25 cellular contexts compared by ENCODE assay signal in the genomic region with DNA sequence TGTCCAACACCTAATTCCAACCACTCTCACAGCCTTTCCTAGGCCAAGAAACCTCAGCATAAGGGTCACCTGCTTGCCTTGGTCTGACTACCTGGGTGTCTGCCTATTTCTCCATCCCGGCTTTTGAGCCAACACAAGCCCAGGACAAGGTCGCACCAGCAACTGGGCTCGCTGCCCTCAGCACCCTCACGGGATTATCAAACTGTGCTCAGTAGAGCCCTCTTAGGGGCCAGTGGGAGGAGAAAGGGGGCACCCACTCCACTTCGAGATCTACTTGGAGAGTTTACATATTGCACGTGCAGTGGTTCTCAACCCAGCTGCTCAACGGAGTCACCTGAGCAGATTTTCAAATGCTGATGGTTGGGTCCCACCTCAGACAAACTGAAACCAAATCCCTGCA. TPM values are rescaled to one million over a fixed set of nuclear protein-coding genes. Genes with fewer than 3 reads are reported as not detected.
DNase-seq lines count a peak whose midpoint lies in the region; ATAC-seq and TF ChIP-seq lines count a peak whose summit lies in the region.
"Had no signal": no experiment of that assay in that cellular context is flagged by ENCODE, and none has a peak within 500 bp of the region (broad histone marks: within the 10 kb centered on the region; RNA-seq: fewer than 3 reads in every experiment).

No MANE protein-coding gene starts in this region.

- no peaks in the 10 kb centered on the region for H3K27me3 Mint-ChIP-seq in activated CD8-positive, alpha-beta T cell treated with anti-CD3 and anti-CD28 coated beads, Interleukin-2, amount 10 ng/mL, durations not matched to agents 7 days and 5 days (ENCODE audit: low read depth)
- no peaks in the 10 kb centered on the region for H3K27me3 Mint-ChIP-seq in activated CD8-positive, alpha-beta T cell treated with anti-CD3 and anti-CD28 coated beads for 36 hours
- H3K27me3 Mint-ChIP-seq: CD4-positive, alpha-beta memory T cell had no signal

- no peak overlapping the region for H3K4me3 ChIP-seq in left ventricle myocardium inferior
- no peak overlapping the region for H3K4me3 ChIP-seq in right atrium auricular region
- no peak overlapping the region for H3K4me3 ChIP-seq in SK-N-MC
- H3K4me3 ChIP-seq in subcutaneous abdominal adipose tissue (ENCODE audit: low read depth in 1 of 5, low read length in 5 of 5), result no peak overlapping the region
- H3K4me3 ChIP-seq: BLaER1, GM23248, K562, MG63 had no signal

- no peak overlapping the region for H3K4me3 Mint-ChIP-seq in activated CD8-positive, alpha-beta T cell treated with anti-CD3 and anti-CD28 coated beads, Interleukin-2, amount 10 ng/mL, durations not matched to agents 7 days and 5 days
- no peak overlapping the region for H3K4me3 Mint-ChIP-seq in activated CD8-positive, alpha-beta T cell treated with anti-CD3 and anti-CD28 coated beads for 36 hours
- H3K4me3 Mint-ChIP-seq: CD4-positive, alpha-beta memory T cell; H9; HFFc6 had no signal

- H3K36me3 ChIP-seq in left ventricle myocardium inferior (peaks cover 17% of the 10 kb centered on the region), right atrium auricular region (peaks cover 7% of the 10 kb centered on the region), SK-N-MC (ENCODE audit: insufficient read depth, low read length) (peaks cover 42% of the 10 kb centered on the region), subcutaneous abdominal adipose tissue (ENCODE audit: control insufficient read depth in 5 of 5, insufficient read depth in 5 of 5, low read length in 5 of 5) (peaks cover 4 to 60% (median 41%) of the 10 kb centered on the region in 5 donors)

- TF ChIP-seq CTCF in activated CD8-positive, alpha-beta T cell treated with anti-CD3 and anti-CD28 coated beads for 36 hours (IDR thresholded peaks at IDR 0.05), result no peak
- no peak for TF ChIP-seq CTCF in left ventricle myocardium inferior (IDR thresholded peaks at IDR 0.05; ENCODE audit: borderline replicate concordance)
- TF ChIP-seq CTCF in right atrium auricular region (IDR thresholded peaks at IDR 0.05), result no peak

- H3K9ac ChIP-seq in SK-N-MC (ENCODE audit: insufficient read length) (no peak overlapping the region), subcutaneous abdominal adipose tissue (ENCODE audit: low read length in 5 of 5) (no peak overlapping the region)
- H3K9ac ChIP-seq: BLaER1, GM23248 had no signal

- no peak overlapping the region for H3K27ac ChIP-seq in left ventricle myocardium inferior (replicated peaks)
- H3K27ac ChIP-seq in right atrium auricular region, result peak overlapping the region in 1 of 2 donors; percentile 45
- peak overlapping the region; percentile 71; the same call in 1 of the 2 replicates for H3K27ac ChIP-seq in SK-N-MC
- H3K27ac ChIP-seq in subcutaneous abdominal adipose tissue (ENCODE audit: low read depth, low read length), result peak overlapping the region; percentile 69
- H3K27ac ChIP-seq: GM23248, HL-60 had no signal

- H3K4me1 ChIP-seq in left ventricle myocardium inferior, result peaks cover 22% of the 10 kb centered on the region
- peaks cover 0 to 39% of the 10 kb centered on the region in 2 donors for H3K4me1 ChIP-seq in right atrium auricular region
- H3K4me1 ChIP-seq in subcutaneous abdominal adipose tissue (ENCODE audit: control insufficient read depth in 5 of 5, insufficient read depth in 5 of 5, low read length in 5 of 5), result peaks cover 0 to 39% (median 31%) of the 10 kb centered on the region in 5 donors

- CTCF ChIA-PET in activated CD8-positive, alpha-beta T cell treated with anti-CD3 and anti-CD28 coated beads, Interleukin-2, amount 10 ng/mL, durations not matched to agents 7 days and 5 days (lab: Charles Lee), result no interaction called here
- CTCF ChIA-PET in activated CD8-positive, alpha-beta T cell treated with anti-CD3 and anti-CD28 coated beads for 36 hours (lab: Charles Lee), result interaction anchor here (1.1 to 2.1 kb wide), 3 partner anchors 21 to 503 kb away, joined by 4 to 6 read pairs (median 4); no protein-coding TSS in a partner anchor

- ATAC-seq in activated CD8-positive, alpha-beta T cell treated with anti-CD3 and anti-CD28 coated beads, Interleukin-2, amount 10 ng/mL, durations not matched to agents 7 days and 5 days, result no peak
- no peak for ATAC-seq in activated CD8-positive, alpha-beta T cell treated with anti-CD3 and anti-CD28 coated beads for 36 hours
- no peak for ATAC-seq in GM21360 (IDR thresholded peaks at IDR 0.05; ENCODE audit: unreplicated experiment)
- ATAC-seq: HepG2, K562, Panc1 had no signal

- H3K36me3 Mint-ChIP-seq in activated CD8-positive, alpha-beta T cell treated with anti-CD3 and anti-CD28 coated beads, Interleukin-2, amount 10 ng/mL, durations not matched to agents 7 days and 5 days (ENCODE audit: low read depth), result peaks cover 77% of the 10 kb centered on the region
- peaks cover 54% of the 10 kb centered on the region for H3K36me3 Mint-ChIP-seq in activated CD8-positive, alpha-beta T cell treated with anti-CD3 and anti-CD28 coated beads for 36 hours (ENCODE audit: low read depth)

- H3K4me1 Mint-ChIP-seq in activated CD8-positive, alpha-beta T cell treated with anti-CD3 and anti-CD28 coated beads, Interleukin-2, amount 10 ng/mL, durations not matched to agents 7 days and 5 days (ENCODE audit: low read depth), result no peaks in the 10 kb centered on the region
- peaks cover 7% of the 10 kb centered on the region for H3K4me1 Mint-ChIP-seq in activated CD8-positive, alpha-beta T cell treated with anti-CD3 and anti-CD28 coated beads for 36 hours (ENCODE audit: low read depth)

- H3K27ac Mint-ChIP-seq in activated CD8-positive, alpha-beta T cell treated with anti-CD3 and anti-CD28 coated beads, Interleukin-2, amount 10 ng/mL, durations not matched to agents 7 days and 5 days, result no peak overlapping the region
- H3K27ac Mint-ChIP-seq in activated CD8-positive, alpha-beta T cell treated with anti-CD3 and anti-CD28 coated beads for 36 hours, result no peak overlapping the region
- H3K27ac Mint-ChIP-seq: H9 had no signal

- peaks cover 15% of the 10 kb centered on the region for H3K9me3 Mint-ChIP-seq in activated CD8-positive, alpha-beta T cell treated with anti-CD3 and anti-CD28 coated beads, Interleukin-2, amount 10 ng/mL, durations not matched to agents 7 days and 5 days (ENCODE audit: insufficient read depth)
- peaks cover 11% of the 10 kb centered on the region for H3K9me3 Mint-ChIP-seq in activated CD8-positive, alpha-beta T cell treated with anti-CD3 and anti-CD28 coated beads for 36 hours

- no peaks in the 10 kb centered on the region for H3K9me3 ChIP-seq in left ventricle myocardium inferior (replicated peaks)
- no peaks in the 10 kb centered on the region for H3K9me3 ChIP-seq in right atrium auricular region
- no peaks in the 10 kb centered on the region for H3K9me3 ChIP-seq in SK-N-MC (ENCODE audit: low read depth, low read length)
- H3K9me3 ChIP-seq in subcutaneous abdominal adipose tissue (ENCODE audit: control insufficient read depth in 5 of 5, low read length in 5 of 5), result no peaks in the 10 kb centered on the region
- H3K9me3 ChIP-seq: BLaER1, MG63 had no signal

- peak; percentile 18 for DNase-seq in activated CD8-positive, alpha-beta T cell treated with anti-CD3 and anti-CD28 coated beads, Interleukin-2, amount 10 ng/mL, durations not matched to agents 7 days and 5 days
- DNase-seq in activated CD8-positive, alpha-beta T cell treated with anti-CD3 and anti-CD28 coated beads for 36 hours, result no peak
- DNase-seq in left ventricle myocardium inferior (peak; percentile 14), right atrium auricular region (ENCODE audit: low spot score) (no peak), SK-N-MC (ENCODE audit: low read depth, low spot score) (no peak)
- DNase-seq: CD4-positive, alpha-beta memory T cell; GM23248; H9; HFFc6; MG63; NCI-H1417; NCI-H1694 treated with DMSO at 0.1 percent for 48 hours; NCI-H2081 treated with DMSO at 0.1 percent for 48 hours; NCI-H2171 treated with DMSO at 0.1 percent for 48 hours; NCI-H524 treated with DMSO at 0.1 percent for 48 hours; NCI-H82 had no signal

- no peaks in the 10 kb centered on the region for H3K27me3 ChIP-seq in left ventricle myocardium inferior (ENCODE audit: low read depth)
- H3K27me3 ChIP-seq in right atrium auricular region, result no peaks in the 10 kb centered on the region
- no peaks in the 10 kb centered on the region for H3K27me3 ChIP-seq in subcutaneous abdominal adipose tissue (ENCODE audit: control insufficient read depth in 5 of 5, insufficient read depth in 4 of 5, low read length in 5 of 5)
- H3K27me3 ChIP-seq: BLaER1, MG63 had no signal

- intact Hi-C loops in activated CD8-positive, alpha-beta T cell treated with anti-CD3 and anti-CD28 coated beads for 36 hours (cut with micrococcal nuclease), result no loop called here
- intact Hi-C loops in left ventricle myocardium inferior (cut with micrococcal nuclease), result no loop called here

- POLR2A ChIA-PET in activated CD8-positive, alpha-beta T cell treated with anti-CD3 and anti-CD28 coated beads, Interleukin-2, amount 10 ng/mL, durations not matched to agents 7 days and 5 days (lab: Charles Lee), result no interaction called here
- POLR2A ChIA-PET in activated CD8-positive, alpha-beta T cell treated with anti-CD3 and anti-CD28 coated beads for 36 hours (lab: Charles Lee), result interaction anchor here (0.7 to 1.4 kb wide), 2 partner anchors 9 to 58 kb away, joined by 3 read pairs; no protein-coding TSS in a partner anchor

RNA-seq across cellular contexts. Expression of gene TSPAN3, which starts 31.1 kb away (rescaled TPM):
- total RNA-seq in activated CD8-positive, alpha-beta T cell treated with anti-CD3 and anti-CD28 coated beads, Interleukin-2, amount 10 ng/mL, durations not matched to agents 7 days and 5 days, result 10 to 100 TPM; 17.4 to 18.4 TPM
- total RNA-seq in activated CD8-positive, alpha-beta T cell treated with anti-CD3 and anti-CD28 coated beads for 36 hours, result 10 to 100 TPM; 25.6 to 27.0 TPM
- total RNA-seq in left ventricle myocardium inferior (98.6 TPM), right atrium auricular region (100 to 1,000 TPM; 191 to 361 TPM)

RNA-seq across cellular contexts. Expression of gene PSTPIP1, which starts 44.9 kb away (rescaled TPM):
- total RNA-seq in activated CD8-positive, alpha-beta T cell treated with anti-CD3 and anti-CD28 coated beads, Interleukin-2, amount 10 ng/mL, durations not matched to agents 7 days and 5 days, result 100 to 1,000 TPM; 208 to 212 TPM
- 100 to 1,000 TPM; 113 to 121 TPM for total RNA-seq in activated CD8-positive, alpha-beta T cell treated with anti-CD3 and anti-CD28 coated beads for 36 hours
- total RNA-seq in left ventricle myocardium inferior (3.5 TPM), right atrium auricular region (1 to 10 TPM; 1.9 to 2.3 TPM)
- total RNA-seq: A673, GM23248, K562, LHCN-M2 had no signal

Comparison
In these comparisons a context has a peak if more than half of its experiments do, and no peak if none do; other contexts are left out.
1. DNase-seq: peak in activated CD8-positive, alpha-beta T cell treated with anti-CD3 and anti-CD28 coated beads, Interleukin-2, amount 10 ng/mL, durations not matched to agents 7 days and 5 days (single experiment) and left ventricle myocardium inferior (single experiment); none in activated CD8-positive, alpha-beta T cell treated with anti-CD3 and anti-CD28 coated beads for 36 hours (single experiment), right atrium auricular region (single experiment) and SK-N-MC (single experiment).
2. RNA of gene PSTPIP1, which starts 44.9 kb away (total RNA-seq): 208 to 212 TPM in activated CD8-positive, alpha-beta T cell treated with anti-CD3 and anti-CD28 coated beads, Interleukin-2, amount 10 ng/mL, durations not matched to agents 7 days and 5 days and 113 to 121 TPM in activated CD8-positive, alpha-beta T cell treated with anti-CD3 and anti-CD28 coated beads for 36 hours; 3.5 TPM in left ventricle myocardium inferior (single experiment) and 1.9 to 2.3 TPM in right atrium auricular region; every median in the first group is over 10 times any median in the second.